ENCODE assay signal across 18 cellular contexts in the genomic region with DNA sequence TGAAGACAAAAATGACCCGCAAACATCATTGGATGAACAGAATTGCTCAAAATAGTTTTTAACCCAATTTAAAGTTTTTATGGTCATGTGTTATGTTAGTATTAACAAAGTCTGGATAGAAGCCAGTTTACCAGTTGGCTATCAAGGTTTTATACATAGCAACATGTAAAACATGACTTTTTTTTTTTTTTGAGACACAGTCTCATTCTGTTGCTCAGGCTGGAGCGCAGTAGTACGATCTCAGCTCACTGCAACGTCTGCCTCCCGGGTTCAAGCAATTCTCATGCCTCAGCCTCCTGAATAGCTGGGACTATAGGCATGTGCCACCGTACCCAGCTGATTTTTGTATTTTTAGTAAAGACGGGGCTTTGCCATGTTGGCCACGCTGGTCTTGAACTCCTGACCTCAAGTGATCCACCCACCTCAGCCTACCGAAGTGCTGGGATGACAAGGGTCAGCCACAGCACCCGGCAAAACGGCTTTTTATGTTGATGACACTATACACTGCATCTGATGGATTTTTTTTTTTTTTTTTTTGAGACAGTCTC. TPM values are rescaled to one million over a fixed set of nuclear protein-coding genes. Genes with fewer than 3 reads are reported as not detected.
DNase-seq lines count a peak whose midpoint lies in the region; ATAC-seq, FAIRE-seq and TF ChIP-seq lines count a peak whose summit lies in the region.
"Had no signal": no experiment of that assay in that cellular context is flagged by ENCODE, and none has a peak within 500 bp of the region (broad histone marks: within the 10 kb centered on the region; RNA-seq: fewer than 3 reads in every experiment).

No MANE protein-coding gene starts in this region.

- H2AFZ ChIP-seq in HepG2 (ENCODE audit: low read length): no peak overlapping the region
- H2AFZ ChIP-seq: GM23338, neural progenitor cell had no signal

- no peak for FAIRE-seq in HepG2 (lab: Jason Lieb, UNC)

- peaks cover 42% of the 10 kb centered on the region for H3K4me1 Mint-ChIP-seq in chondrocyte (ENCODE audit: low read depth)

- POLR2A ChIA-PET in HepG2 (lab: Yijun Ruan, JAX): interaction anchor here (0.7 to 1.8 kb wide), 3 partner anchors 13 to 115 kb away, joined by 3 to 12 read pairs (median 3); no protein-coding TSS in a partner anchor

- H3K36me3 Mint-ChIP-seq in chondrocyte (ENCODE audit: low read depth): peaks cover 20% of the 10 kb centered on the region

- H3K9ac ChIP-seq in HepG2 (ENCODE audit: insufficient read depth, low read depth, low read length): no peak overlapping the region
- H3K9ac ChIP-seq: neural progenitor cell had no signal

- peaks cover 0 to 13% (median 0%) of the 10 kb centered on the region in 12 donors for H3K4me1 ChIP-seq in heart left ventricle
- peaks cover 36% of the 10 kb centered on the region for H3K4me1 ChIP-seq in HepG2 (ENCODE audit: insufficient read depth, low read length)
- H3K4me1 ChIP-seq in upper lobe of right lung: peaks cover 6% of the 10 kb centered on the region

- 56 to 73% (median 65%) methylated on average over 11 of the region's 11 CpGs for WGBS in heart left ventricle, 4 donors
- 47% methylated on average over 6 of the region's 11 CpGs for WGBS in HepG2 (ENCODE audit: low lambda C conversion rate)

- H3K27me3 ChIP-seq in heart left ventricle: no peaks in the 10 kb centered on the region
- no peaks in the 10 kb centered on the region; a peak in 1 of 5 replicates for H3K27me3 ChIP-seq in HepG2 (ENCODE audit: control insufficient read depth in 1 of 2, insufficient read depth in 2 of 2, low read length in 2 of 2)
- no peaks in the 10 kb centered on the region for H3K27me3 ChIP-seq in upper lobe of right lung
- H3K27me3 ChIP-seq: foreskin keratinocyte, neural progenitor cell, spleen had no signal

- TF ChIP-seq EP300 in HepG2 (IDR thresholded peaks at IDR 0.05; ENCODE audit: low read depth in 2 of 2, low read length in 2 of 2) (no peak), HepG2 (CRISPR knock-in tag; IDR thresholded peaks at IDR 0.05; ENCODE audit: borderline replicate concordance) (no peak)

- in situ Hi-C loops in HepG2 (cut with HindIII; ENCODE audit: extremely low pct_ligation_motif_present, low pct_unique_long_range_greater_than_20kb): no loop called here

- H3K27ac Mint-ChIP-seq in chondrocyte (ENCODE audit: unreplicated experiment): peak overlapping the region; percentile 61
- H3K27ac Mint-ChIP-seq: GM23338, neural progenitor cell had no signal

- intact Hi-C loops in heart left ventricle (cut with DNase I) (loop anchor here in 2 of 10 donors (10.0 kb wide), 2 partner anchors 238 to 268 kb away; partner anchors contain the start of genes EIF2S3 (in 1 of the 2) and KLHL15 (in 1 of the 2)), left ventricle myocardium superior (cut with micrococcal nuclease) (loop anchor here (10.0 kb wide), 1 partner anchor 238 kb away; the partner anchor contains the start of gene KLHL15), HepG2 (cut with micrococcal nuclease; ENCODE audit: unreplicated experiment) (loop anchor here (10.0 kb wide), 1 partner anchor 1942 kb away; no protein-coding TSS in a partner anchor), upper lobe of right lung (cut with DNase I) (no loop called here)

- DNase-seq in heart left ventricle (no peak), left ventricle myocardium superior (no peak), chondrocyte (ENCODE audit: low spot score) (no peak), HepG2 (ENCODE audit: low spot score) (no peak), upper lobe of right lung (no peak)
- DNase-seq in stimulated activated naive CD4-positive, alpha-beta T cell treated with Interleukin-2 at 50 U/mL for 16 hours (lab: John Stamatoyannopoulos, UW): no peak
- DNase-seq: activated CD8-positive, alpha-beta memory T cell treated with anti-CD3 and anti-CD28 coated beads, Interleukin-2, amount 50 U/mL, for 48 hours; DMS 273 treated with DMSO at 0.1 percent for 48 hours; kidney glomerular epithelial cell; NCI-H1092 treated with DMSO at 0.1 percent for 48 hours; NCI-H510A; spleen; WERI-Rb-1 had no signal

- no peaks in the 10 kb centered on the region for H3K27me3 Mint-ChIP-seq in chondrocyte (ENCODE audit: low read depth)

- H3K79me2 ChIP-seq in HepG2 (ENCODE audit: insufficient read depth, low read length): peaks cover 29% of the 10 kb centered on the region

- no peak overlapping the region for H3K4me3 Mint-ChIP-seq in chondrocyte (ENCODE audit: unreplicated experiment)
- H3K4me3 Mint-ChIP-seq: GM23338 had no signal

- CTCF ChIA-PET in HepG2 (lab: Yijun Ruan, JAX; ENCODE audit: low intra/inter-chr PET ratio, low total read pairs): interaction anchor here (1.3 kb wide), 1 partner anchor 116 kb away, joined by 3 read pairs; no protein-coding TSS in a partner anchor

- no TSS peak for BruUV-seq in HepG2 (replicated peaks; lab: Mats Ljungman, UMichigan)

- H3K36me3 ChIP-seq in heart left ventricle: peaks cover 0 to 18% (median 13%) of the 10 kb centered on the region in 9 donors
- H3K36me3 ChIP-seq in HepG2 (replicated peaks in 1 of 2; ENCODE audit: control insufficient read depth in 1 of 2, insufficient read depth in 2 of 2, low read length in 2 of 2): peaks cover 0 to 1% of the 10 kb centered on the region in 2 experiments; a peak in 2 of 5 replicates
- H3K36me3 ChIP-seq in upper lobe of right lung: no peaks in the 10 kb centered on the region
- H3K36me3 ChIP-seq: neural progenitor cell, WERI-Rb-1 had no signal

- no peaks in the 10 kb centered on the region for H3K9me3 Mint-ChIP-seq in chondrocyte (ENCODE audit: low read depth)
- H3K9me3 Mint-ChIP-seq: GM23338, neural progenitor cell had no signal

- peaks cover 17% of the 10 kb centered on the region for H4K20me1 ChIP-seq in HepG2 (ENCODE audit: insufficient read depth, low read length)

- ATAC-seq in heart left ventricle: no peak
- no peak for ATAC-seq in left ventricle myocardium superior
- ATAC-seq in HepG2: no peak; the same call in 2 of the 3 replicates
- peak; percentile 1 for ATAC-seq in upper lobe of right lung
- ATAC-seq in HG02981 (IDR thresholded peaks at IDR 0.05; ENCODE audit: unreplicated experiment): no peak
- ATAC-seq in GM18868 (IDR thresholded peaks at IDR 0.05; ENCODE audit: unreplicated experiment): no peak
- ATAC-seq: foreskin keratinocyte, GM23338 had no signal

- no peak overlapping the region for H3K4me2 ChIP-seq in HepG2 (ENCODE audit: low read depth, low read length)
- H3K4me2 ChIP-seq: GM23338, neural progenitor cell had no signal

- TF ChIP-seq POLR2A in heart left ventricle (IDR thresholded peaks at IDR 0.05) (no peak), HepG2 (IDR thresholded peaks at IDR 0.05; ENCODE audit: insufficient read depth in 1 of 2, low read depth in 2 of 2, low read length in 2 of 2) (0 out of 4 replicates have a peak, but pooled peaks of 1 of the 2 experiments have one; percentile 32)

- H3K4me3 ChIP-seq in heart left ventricle (peak overlapping the region in 5 of 12 donors; percentile 3 to 97 (median 72)), HepG2 (replicated peaks in 1 of 3; ENCODE audit: insufficient read depth in 1 of 3, low read depth in 2 of 3, low read length in 3 of 3) (no peak overlapping the region; a peak in 1 of 6 replicates), upper lobe of right lung (peak overlapping the region; percentile 67)
- H3K4me3 ChIP-seq: GM23338, neural progenitor cell had no signal

- peaks cover 0 to 7% (median 0%) of the 10 kb centered on the region in 12 donors for H3K9me3 ChIP-seq in heart left ventricle
- no peaks in the 10 kb centered on the region for H3K9me3 ChIP-seq in HepG2 (ENCODE audit: low read length)
- H3K9me3 ChIP-seq in upper lobe of right lung: no peaks in the 10 kb centered on the region

- TF ChIP-seq RAD21 in HepG2 (CRISPR knock-in tag; IDR thresholded peaks at IDR 0.05): no peak

- no peak for TF ChIP-seq CTCF in heart left ventricle (IDR thresholded peaks at IDR 0.05)
- no peak for TF ChIP-seq CTCF in chondrocyte (IDR thresholded peaks at IDR 0.05)
- TF ChIP-seq CTCF in HepG2 (CRISPR knock-in tag; IDR thresholded peaks at IDR 0.05): no peak
- TF ChIP-seq CTCF in upper lobe of right lung (IDR thresholded peaks at IDR 0.05): no peak

- H3K27ac ChIP-seq in heart left ventricle (peak overlapping the region in 9 of 12 donors; percentile 9 to 97 (median 90)), HepG2 (ENCODE audit: extremely low read length, insufficient read depth, low read length) (no peak overlapping the region), upper lobe of right lung (peak overlapping the region; percentile 30)
- H3K27ac ChIP-seq: foreskin keratinocyte, neural progenitor cell, WERI-Rb-1 had no signal

RNA-seq across cellular contexts. Expression of gene SAT1, which starts 3.4 kb away (rescaled TPM):
- 100 to 1,000 TPM in 6 of 9 donors, 10 to 100 TPM in 3; 67.0 to 373 (median 154) TPM for total RNA-seq in heart left ventricle
- polyA plus RNA-seq in heart left ventricle: 100 to 1,000 TPM; 219 to 814 TPM
- 145 TPM for total RNA-seq in left ventricle myocardium superior
- total RNA-seq in chondrocyte: 157 to 264 TPM (median 263 TPM) in 3 replicates
- 216 and 237 TPM in 2 replicates for total RNA-seq in HepG2 (2016; rRNA removed; fragmentation: Illumina TruSeq; extraction: Trizol)
- 71.5 and 78.9 TPM in 2 replicates for total RNA-seq in HepG2 (2016; cell fraction: cytosol; rRNA removed; fragmentation: Illumina TruSeq; extraction: Trizol; ENCODE audit: low read depth)
- 224 and 242 TPM in 2 replicates for total RNA-seq in HepG2 (2016; cell fraction: insoluble cytoplasmic fraction; rRNA removed; fragmentation: Illumina TruSeq; extraction: Trizol)
- 183 and 209 TPM in 2 replicates for total RNA-seq in HepG2 (2016; cell fraction: membrane; rRNA removed; fragmentation: Illumina TruSeq; extraction: Trizol)
- 221 and 242 TPM in 2 replicates for total RNA-seq in HepG2 (2016; cell fraction: nucleus; rRNA removed; fragmentation: Illumina TruSeq; extraction: Trizol)
- polyA plus RNA-seq in HepG2 (2011; rRNA removed): 1,213 and 1,243 TPM in 2 replicates
- 501 and 788 TPM in 2 replicates for polyA plus RNA-seq in HepG2 (2011; cell fraction: cytosol; rRNA removed)
- polyA plus RNA-seq in HepG2 (2011; cell fraction: nucleus; rRNA removed): 2,273 and 3,133 TPM in 2 replicates
- polyA plus RNA-seq in HepG2 (2012): 931 and 961 TPM in 2 replicates
- 82.9 and 86.6 TPM in 2 replicates for polyA plus RNA-seq in HepG2 (2016; cell fraction: cytosol; fragmentation: Illumina TruSeq; extraction: Trizol; ENCODE audit: low read depth)
- 238 and 267 TPM in 2 replicates for polyA plus RNA-seq in HepG2 (2016; cell fraction: insoluble cytoplasmic fraction; fragmentation: Illumina TruSeq; extraction: Trizol; ENCODE audit: low read depth)
- 166 and 177 TPM in 2 replicates for polyA plus RNA-seq in HepG2 (2016; cell fraction: membrane; fragmentation: Illumina TruSeq; extraction: Trizol; ENCODE audit: low read depth)
- 367 and 400 TPM in 2 replicates for polyA plus RNA-seq in HepG2 (2016; cell fraction: nucleus; fragmentation: Illumina TruSeq; extraction: Trizol; ENCODE audit: insufficient read depth, low read depth)
- polyA minus RNA-seq in HepG2 (2011; rRNA and poly(A)+ RNA removed; ENCODE audit: low replicate concordance): 38.8 and 128 TPM in 2 replicates
- 149 and 175 TPM in 2 replicates for polyA minus RNA-seq in HepG2 (2011; cell fraction: cytosol; rRNA and poly(A)+ RNA removed)
- 734 and 963 TPM in 2 replicates for polyA minus RNA-seq in HepG2 (2011; cell fraction: nucleus; rRNA and poly(A)+ RNA removed)
- 784 TPM for total RNA-seq in upper lobe of right lung

RNA-seq across cellular contexts. Expression of gene ACOT9, which starts 43.3 kb away (rescaled TPM):
- total RNA-seq in heart left ventricle: 10 to 100 TPM; 45.3 to 81.1 (median 59.3) TPM
- polyA plus RNA-seq in heart left ventricle: 10 to 100 TPM; 55.5 to 77.9 TPM
- 41.8 TPM for total RNA-seq in left ventricle myocardium superior
- total RNA-seq in chondrocyte: 69.3 to 99.6 TPM (median 94.6 TPM) in 3 replicates
- total RNA-seq in HepG2 (2016; rRNA removed; fragmentation: Illumina TruSeq; extraction: Trizol): 35.1 and 36.9 TPM in 2 replicates
- 9.2 and 9.7 TPM in 2 replicates for total RNA-seq in HepG2 (2016; cell fraction: cytosol; rRNA removed; fragmentation: Illumina TruSeq; extraction: Trizol; ENCODE audit: low read depth)
- total RNA-seq in HepG2 (2016; cell fraction: insoluble cytoplasmic fraction; rRNA removed; fragmentation: Illumina TruSeq; extraction: Trizol): 34.3 and 34.8 TPM in 2 replicates
- total RNA-seq in HepG2 (2016; cell fraction: membrane; rRNA removed; fragmentation: Illumina TruSeq; extraction: Trizol): 9.3 and 11.4 TPM in 2 replicates
- total RNA-seq in HepG2 (2016; cell fraction: nucleus; rRNA removed; fragmentation: Illumina TruSeq; extraction: Trizol): 35.5 and 38.1 TPM in 2 replicates
- 28.7 and 33.3 TPM in 2 replicates for polyA plus RNA-seq in HepG2 (2011; rRNA removed)
- polyA plus RNA-seq in HepG2 (2011; cell fraction: cytosol; rRNA removed): 13.6 and 18.4 TPM in 2 replicates
- 46.5 and 58.9 TPM in 2 replicates for polyA plus RNA-seq in HepG2 (2011; cell fraction: nucleus; rRNA removed)
- 21.9 and 23.2 TPM in 2 replicates for polyA plus RNA-seq in HepG2 (2012)
- polyA plus RNA-seq in HepG2 (2016; cell fraction: cytosol; fragmentation: Illumina TruSeq; extraction: Trizol; ENCODE audit: low read depth): 3.1 and 3.8 TPM in 2 replicates
- 26.2 and 26.3 TPM in 2 replicates for polyA plus RNA-seq in HepG2 (2016; cell fraction: insoluble cytoplasmic fraction; fragmentation: Illumina TruSeq; extraction: Trizol; ENCODE audit: low read depth)
- 5.8 and 5.9 TPM in 2 replicates for polyA plus RNA-seq in HepG2 (2016; cell fraction: membrane; fragmentation: Illumina TruSeq; extraction: Trizol; ENCODE audit: low read depth)
- 71.1 and 73.9 TPM in 2 replicates for polyA plus RNA-seq in HepG2 (2016; cell fraction: nucleus; fragmentation: Illumina TruSeq; extraction: Trizol; ENCODE audit: insufficient read depth, low read depth)
- 21.3 and 33.6 TPM in 2 replicates for polyA minus RNA-seq in HepG2 (2011; rRNA and poly(A)+ RNA removed; ENCODE audit: low replicate concordance)
- 14.2 and 15.7 TPM in 2 replicates for polyA minus RNA-seq in HepG2 (2011; cell fraction: cytosol; rRNA and poly(A)+ RNA removed)
- polyA minus RNA-seq in HepG2 (2011; cell fraction: nucleus; rRNA and poly(A)+ RNA removed): 34.6 and 40.5 TPM in 2 replicates
- 42.0 TPM for total RNA-seq in upper lobe of right lung
